Comparison of ENCODE assay signal across 8 cellular contexts in the genomic region with DNA sequence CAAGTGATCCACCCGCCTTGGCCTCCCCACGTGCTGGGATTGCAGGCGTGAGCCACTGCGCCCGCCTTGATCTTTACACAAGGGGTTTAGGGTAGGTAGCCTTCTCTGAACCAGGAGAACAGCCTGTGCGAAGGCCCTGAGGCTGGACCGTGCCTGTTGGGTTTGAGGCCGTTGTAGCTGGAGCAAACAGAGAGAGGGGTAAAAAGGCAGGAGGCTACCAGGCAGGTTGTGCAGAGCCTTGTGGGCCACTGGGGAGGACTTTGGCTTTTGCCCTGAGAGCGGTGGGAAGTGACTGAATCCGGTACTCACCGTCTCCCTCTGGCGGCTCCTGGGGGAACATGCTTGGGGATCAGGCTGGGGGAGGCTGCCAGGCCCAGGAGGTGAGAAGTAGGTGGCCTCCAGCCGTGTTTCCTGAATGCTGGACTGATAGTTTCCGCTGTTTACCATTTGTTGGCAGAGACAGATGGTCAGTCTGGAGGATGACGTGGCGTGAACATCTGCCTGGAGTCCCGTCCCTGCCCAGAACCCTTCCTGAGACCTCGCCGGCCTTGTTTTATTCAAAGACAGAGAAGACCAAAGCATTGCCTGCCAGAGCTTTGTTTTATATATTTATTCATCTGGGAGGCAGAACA. TPM values are rescaled to one million over a fixed set of nuclear protein-coding genes. Genes with fewer than 3 reads are reported as not detected.
DNase-seq lines count a peak whose midpoint lies in the region; ATAC-seq, FAIRE-seq and TF ChIP-seq lines count a peak whose summit lies in the region.

No MANE protein-coding gene starts in this region.

- TF ChIP-seq POLR2A in HepG2 (IDR thresholded peaks at IDR 0.05; ENCODE audit: insufficient read depth in 1 of 2, low read depth in 2 of 2, low read length in 2 of 2), result 0 out of 4 replicates have a peak, but pooled peaks of 1 of the 2 experiments have one; percentile 39

- no peaks in the 10 kb centered on the region for H3K27me3 ChIP-seq in colonic mucosa
- H3K27me3 ChIP-seq in HepG2 (ENCODE audit: control insufficient read depth in 1 of 2, insufficient read depth in 2 of 2, low read length in 2 of 2), result no peaks in the 10 kb centered on the region

- H3K9ac ChIP-seq in colonic mucosa (ENCODE audit: low read depth in 2 of 2, low read length in 2 of 2), result no peak overlapping the region
- H3K9ac ChIP-seq in HepG2 (ENCODE audit: insufficient read depth, low read depth, low read length), result no peak overlapping the region

- peaks cover 51% of the 10 kb centered on the region for H3K36me3 ChIP-seq in colonic mucosa
- H3K36me3 ChIP-seq in HepG2 (replicated peaks in 1 of 2; ENCODE audit: control insufficient read depth in 1 of 2, insufficient read depth in 2 of 2, low read length in 2 of 2), result peaks cover 25 to 44% of the 10 kb centered on the region in 2 experiments

- BruUV-seq in HepG2 (replicated peaks; lab: Mats Ljungman, UMichigan), result no TSS peak

- no peaks in the 10 kb centered on the region for H3K4me1 ChIP-seq in colonic mucosa
- peaks cover 58% of the 10 kb centered on the region for H3K4me1 ChIP-seq in HepG2 (ENCODE audit: insufficient read depth, low read length)

- H4K20me1 ChIP-seq in HepG2 (ENCODE audit: insufficient read depth, low read length), result peaks cover 60% of the 10 kb centered on the region

- POLR2A ChIA-PET in HepG2 (lab: Yijun Ruan, JAX), result interaction anchor here (1.0 to 2.1 kb wide), 3 partner anchors 8 to 95 kb away, joined by 3 to 24 read pairs (median 12); no protein-coding TSS in a partner anchor

- intact Hi-C loops in colonic mucosa (cut with DNase I) (no loop called here), HepG2 (cut with micrococcal nuclease; ENCODE audit: unreplicated experiment) (loop anchor here (1.0 kb wide), 1 partner anchor 95 kb away; no protein-coding TSS in a partner anchor)

- WGBS in HepG2 (ENCODE audit: low lambda C conversion rate), result 56% methylated on average over 16 of the region's 19 CpGs

- in situ Hi-C loops in HepG2 (cut with HindIII; ENCODE audit: extremely low pct_ligation_motif_present, low pct_unique_long_range_greater_than_20kb), result no loop called here

- no peak overlapping the region for H3K4me3 ChIP-seq in colonic mucosa
- H3K4me3 ChIP-seq in HepG2 (replicated peaks in 1 of 3; ENCODE audit: insufficient read depth in 1 of 3, low read depth in 2 of 3, low read length in 3 of 3), result no peak overlapping the region

- CTCF ChIA-PET in HepG2 (lab: Yijun Ruan, JAX; ENCODE audit: low intra/inter-chr PET ratio, low total read pairs), result interaction anchor here (1.1 to 2.3 kb wide), 3 partner anchors 73 to 96 kb away, joined by 4 to 5 read pairs (median 5); no protein-coding TSS in a partner anchor

- no peaks in the 10 kb centered on the region for H3K9me3 ChIP-seq in colonic mucosa
- H3K9me3 ChIP-seq in HepG2 (ENCODE audit: low read length), result no peaks in the 10 kb centered on the region

- no peak overlapping the region for H3K4me2 ChIP-seq in HepG2 (ENCODE audit: low read depth, low read length)

- peak; percentile 68 for TF ChIP-seq CTCF in colonic mucosa (IDR thresholded peaks at IDR 0.05)
- peak; percentile 87 for TF ChIP-seq CTCF in HepG2 (CRISPR knock-in tag; IDR thresholded peaks at IDR 0.05)

- DNase-seq in NK-92 treated with Interleukin-12 subunit alpha and Interleukin-12 subunit beta, amount 100 ng/mL, for 24 hours (lab: John Stamatoyannopoulos, UW), result peak; percentile 32
- no peak for DNase-seq in NK-92 (lab: John Stamatoyannopoulos, UW; ENCODE audit: unreplicated experiment)
- DNase-seq in NCI-H446 (lab: John Stamatoyannopoulos, UW), result peak; percentile 53 to 73
- DNase-seq in activated CD4-positive, alpha-beta T cell treated with anti-CD3 and anti-CD28 coated beads for 4 hours, result peak; percentile 59 to 73
- DNase-seq in colonic mucosa, result peak; percentile 84
- peak; percentile 87 for DNase-seq in HepG2 (ENCODE audit: low spot score)
- peak; percentile 38 to 68 (median 68) for DNase-seq in stimulated activated CD4-positive, alpha-beta T cell treated with anti-CD3 and anti-CD28 coated beads, TNF-alpha, amount 100 ng/mL, for 24 hours (ENCODE audit: low read depth in 3 of 3)

- H2AFZ ChIP-seq in HepG2 (ENCODE audit: low read length), result no peak overlapping the region

- no peaks in the 10 kb centered on the region for H3K79me2 ChIP-seq in HepG2 (ENCODE audit: insufficient read depth, low read length)

- TF ChIP-seq EP300 in HepG2 (IDR thresholded peaks at IDR 0.05; ENCODE audit: low read depth in 2 of 2, low read length in 2 of 2) (peak in 1 of 2 experiments; percentile 47; a peak in 1 of 4 replicates), HepG2 (CRISPR knock-in tag; IDR thresholded peaks at IDR 0.05; ENCODE audit: borderline replicate concordance) (no peak)

- peak overlapping the region; percentile 6 for H3K27ac ChIP-seq in colonic mucosa
- peak overlapping the region; percentile 90 for H3K27ac ChIP-seq in HepG2 (ENCODE audit: extremely low read length, insufficient read depth, low read length)

- ATAC-seq in HepG2, result peak; percentile 71
- no peak for ATAC-seq in HG02981 (IDR thresholded peaks at IDR 0.05; ENCODE audit: unreplicated experiment)

- TF ChIP-seq RAD21 in HepG2 (CRISPR knock-in tag; IDR thresholded peaks at IDR 0.05), result peak; percentile 65

- peak; percentile 98 for FAIRE-seq in HepG2 (lab: Jason Lieb, UNC)

TF ChIP-seq in HepG2, 621 proteins besides CTCF, POLR2A, EP300 and RAD21 (continues in another document):
- TF ChIP-seq CBFB (CRISPR knock-in tag; IDR thresholded peaks at IDR 0.05) (0 out of 2 replicates have a peak, but pooled peaks have one; percentile 18), ZNF644 (CRISPR knock-in tag; IDR thresholded peaks at IDR 0.05; ENCODE audit: low read depth) (peak; percentile 45; the same call in 1 of the 2 replicates), MTA1 (CRISPR knock-in tag; IDR thresholded peaks at IDR 0.05; ENCODE audit: borderline replicate concordance) (peak; percentile 85; the same call in 1 of the 2 replicates), ZNF263 (CRISPR knock-in tag; IDR thresholded peaks at IDR 0.05) (peak; percentile 90), SSRP1 (CRISPR knock-in tag; IDR thresholded peaks at IDR 0.05) (0 out of 2 replicates have a peak, but pooled peaks have one; percentile 59), SMC3 (IDR thresholded peaks at IDR 0.05; ENCODE audit: low read length) (peak; percentile 72), MXD4 (CRISPR knock-in tag; IDR thresholded peaks at IDR 0.05) (no peak), NRL (CRISPR knock-in tag; IDR thresholded peaks at IDR 0.05; ENCODE audit: borderline replicate concordance) (peak; percentile 68), SALL1 (CRISPR knock-in tag; IDR thresholded peaks at IDR 0.05) (peak; percentile 85)

RNA-seq across cellular contexts. Expression of gene SPC24, which starts 24.6 kb away (rescaled TPM):
- 10 to 100 TPM in 1 of 2 donors, 1 to 10 TPM in 1; 9.4 to 47.6 TPM for total RNA-seq in colonic mucosa
- total RNA-seq in HepG2 (2016; rRNA removed; fragmentation: Illumina TruSeq; extraction: Trizol), result 46.2 and 63.2 TPM in 2 replicates
- total RNA-seq in HepG2 (2016; cell fraction: cytosol; rRNA removed; fragmentation: Illumina TruSeq; extraction: Trizol; ENCODE audit: low read depth), result 7.6 and 7.9 TPM in 2 replicates
- 47.6 and 55.0 TPM in 2 replicates for total RNA-seq in HepG2 (2016; cell fraction: insoluble cytoplasmic fraction; rRNA removed; fragmentation: Illumina TruSeq; extraction: Trizol)
- total RNA-seq in HepG2 (2016; cell fraction: membrane; rRNA removed; fragmentation: Illumina TruSeq; extraction: Trizol), result 21.9 and 24.3 TPM in 2 replicates
- 24.3 and 25.4 TPM in 2 replicates for total RNA-seq in HepG2 (2016; cell fraction: nucleus; rRNA removed; fragmentation: Illumina TruSeq; extraction: Trizol)
- polyA plus RNA-seq in HepG2 (2011; rRNA removed), result 8.8 and 10.0 TPM in 2 replicates
- 6.3 and 10.5 TPM in 2 replicates for polyA plus RNA-seq in HepG2 (2011; cell fraction: cytosol; rRNA removed)
- 10.2 and 12.2 TPM in 2 replicates for polyA plus RNA-seq in HepG2 (2011; cell fraction: nucleus; rRNA removed)
- 3.9 and 8.5 TPM in 2 replicates for polyA plus RNA-seq in HepG2 (2012)
- polyA plus RNA-seq in HepG2 (2016; cell fraction: cytosol; fragmentation: Illumina TruSeq; extraction: Trizol; ENCODE audit: low read depth), result 3.0 and 3.9 TPM in 2 replicates
- polyA plus RNA-seq in HepG2 (2016; cell fraction: insoluble cytoplasmic fraction; fragmentation: Illumina TruSeq; extraction: Trizol; ENCODE audit: low read depth), result 26.0 and 27.0 TPM in 2 replicates
- 7.2 and 8.5 TPM in 2 replicates for polyA plus RNA-seq in HepG2 (2016; cell fraction: membrane; fragmentation: Illumina TruSeq; extraction: Trizol; ENCODE audit: low read depth)
- polyA plus RNA-seq in HepG2 (2016; cell fraction: nucleus; fragmentation: Illumina TruSeq; extraction: Trizol; ENCODE audit: insufficient read depth, low read depth), result 31.6 and 34.4 TPM in 2 replicates
- polyA minus RNA-seq in HepG2 (2011; rRNA and poly(A)+ RNA removed; ENCODE audit: low replicate concordance), result 27.2 and 131 TPM in 2 replicates
- 11.4 and 21.7 TPM in 2 replicates for polyA minus RNA-seq in HepG2 (2011; cell fraction: cytosol; rRNA and poly(A)+ RNA removed)
- 8.6 and 9.8 TPM in 2 replicates for polyA minus RNA-seq in HepG2 (2011; cell fraction: nucleus; rRNA and poly(A)+ RNA removed)

RNA-seq across cellular contexts. Expression of gene LDLR, which starts 41.7 kb away (rescaled TPM):
- total RNA-seq in colonic mucosa (100 to 1,000 TPM in 1 of 2 donors, 10 to 100 TPM in 1; 65.0 to 190 TPM), HepG2 (2016; rRNA removed; fragmentation: Illumina TruSeq; extraction: Trizol) (24.0 and 51.6 TPM in 2 replicates)
- 18.8 and 19.8 TPM in 2 replicates for total RNA-seq in HepG2 (2016; cell fraction: cytosol; rRNA removed; fragmentation: Illumina TruSeq; extraction: Trizol; ENCODE audit: low read depth)
- total RNA-seq in HepG2 (2016; cell fraction: insoluble cytoplasmic fraction; rRNA removed; fragmentation: Illumina TruSeq; extraction: Trizol), result 20.6 and 54.1 TPM in 2 replicates
- 25.2 and 30.7 TPM in 2 replicates for total RNA-seq in HepG2 (2016; cell fraction: membrane; rRNA removed; fragmentation: Illumina TruSeq; extraction: Trizol)
- total RNA-seq in HepG2 (2016; cell fraction: nucleus; rRNA removed; fragmentation: Illumina TruSeq; extraction: Trizol), result 55.9 and 71.2 TPM in 2 replicates
- 92.5 and 135 TPM in 2 replicates for polyA plus RNA-seq in HepG2 (2011; rRNA removed)
- 45.7 and 58.8 TPM in 2 replicates for polyA plus RNA-seq in HepG2 (2011; cell fraction: cytosol; rRNA removed)
- 95.8 and 112 TPM in 2 replicates for polyA plus RNA-seq in HepG2 (2011; cell fraction: nucleus; rRNA removed)
- 45.0 and 107 TPM in 2 replicates for polyA plus RNA-seq in HepG2 (2012)
- polyA plus RNA-seq in HepG2 (2016; cell fraction: cytosol; fragmentation: Illumina TruSeq; extraction: Trizol; ENCODE audit: low read depth), result 3.2 and 4.4 TPM in 2 replicates
- polyA plus RNA-seq in HepG2 (2016; cell fraction: insoluble cytoplasmic fraction; fragmentation: Illumina TruSeq; extraction: Trizol; ENCODE audit: low read depth), result 11.3 and 19.1 TPM in 2 replicates
- 6.6 and 7.9 TPM in 2 replicates for polyA plus RNA-seq in HepG2 (2016; cell fraction: membrane; fragmentation: Illumina TruSeq; extraction: Trizol; ENCODE audit: low read depth)
- 79.1 and 81.9 TPM in 2 replicates for polyA plus RNA-seq in HepG2 (2016; cell fraction: nucleus; fragmentation: Illumina TruSeq; extraction: Trizol; ENCODE audit: insufficient read depth, low read depth)
- 183 and 246 TPM in 2 replicates for polyA minus RNA-seq in HepG2 (2011; rRNA and poly(A)+ RNA removed; ENCODE audit: low replicate concordance)
- 98.4 and 116 TPM in 2 replicates for polyA minus RNA-seq in HepG2 (2011; cell fraction: cytosol; rRNA and poly(A)+ RNA removed)
- 110 and 155 TPM in 2 replicates for polyA minus RNA-seq in HepG2 (2011; cell fraction: nucleus; rRNA and poly(A)+ RNA removed)
